8 cellular contexts compared by ENCODE assay signal in the genomic region with DNA sequence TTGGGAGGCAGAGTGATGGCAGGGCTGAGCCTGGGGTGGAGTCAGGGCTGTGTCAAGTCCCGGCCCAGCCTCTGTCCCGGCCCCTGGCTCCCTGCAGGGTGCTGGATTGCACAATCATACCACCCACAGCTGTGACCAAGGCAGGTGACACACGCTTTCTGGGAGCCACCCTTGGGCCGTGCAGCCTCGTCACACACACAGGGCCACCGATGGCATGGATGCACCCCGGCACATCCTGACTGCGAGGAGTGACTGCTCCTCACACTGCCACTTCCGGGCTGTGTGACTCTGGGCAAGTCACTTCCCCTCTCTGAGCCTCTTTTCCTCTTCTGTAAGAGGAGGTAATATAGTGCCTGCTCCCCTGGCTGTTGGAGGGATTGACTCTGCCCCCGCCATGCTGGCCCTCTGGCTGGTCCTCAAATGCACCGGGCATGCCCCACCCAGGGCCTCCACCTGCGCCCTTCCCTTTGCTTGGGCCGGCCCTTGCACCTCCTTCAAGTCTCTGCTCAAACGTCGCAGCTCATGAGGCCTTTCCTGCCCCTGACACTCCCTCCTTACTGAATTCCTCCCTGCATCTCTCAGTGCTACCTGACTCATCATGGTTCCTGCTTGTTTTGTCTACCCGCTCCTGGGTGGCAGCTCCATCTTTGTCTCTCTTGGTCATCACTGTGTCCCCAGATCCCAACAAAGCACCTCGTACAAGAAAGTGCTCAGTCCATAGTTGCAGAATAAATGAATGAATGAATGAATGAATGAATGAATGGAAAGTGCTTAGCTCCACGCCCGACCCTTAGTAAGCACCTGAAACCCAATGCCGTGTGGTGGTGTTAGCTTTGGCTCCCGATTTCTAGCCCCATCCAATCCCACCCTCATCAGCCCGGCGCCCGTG.
A peak's percentile ranks its signal among the peaks of the same experiment; 100 is the strongest.
DNase-seq lines count a peak whose midpoint lies in the region; ATAC-seq and TF ChIP-seq lines count a peak whose summit lies in the region.

No MANE protein-coding gene starts in this region.

- no peaks in the 10 kb centered on the region for H3K36me3 Mint-ChIP-seq in osteocyte (ENCODE audit: unreplicated experiment)

- DNase-seq in Caki2 (ENCODE audit: low read depth) (peak; percentile 58), NCI-H460 (ENCODE audit: extremely low read depth, low read depth) (peak; percentile 38), epithelial cell of prostate (ENCODE audit: low read depth, low spot score) (peak; percentile 45), osteocyte (ENCODE audit: extremely low spot score, unreplicated experiment) (no peak), middle frontal gyrus (ENCODE audit: extremely low spot score, low spot score) (no peak), posterior cingulate gyrus (no peak)
- no peak for DNase-seq in effector memory CD4-positive, alpha-beta T cell

- peak overlapping the region; percentile 92 for H3K27ac Mint-ChIP-seq in osteocyte (ENCODE audit: unreplicated experiment)

- H3K27ac ChIP-seq in epithelial cell of prostate = peak overlapping the region; percentile 49
- no peak overlapping the region for H3K27ac ChIP-seq in effector memory CD4-positive, alpha-beta T cell (ENCODE audit: insufficient read depth, low read length, poor library complexity, severe bottlenecking)

- no peak overlapping the region for H3K4me3 ChIP-seq in effector memory CD4-positive, alpha-beta T cell (ENCODE audit: insufficient read depth, low read depth, low read length, poor library complexity, severe bottlenecking)

- peaks cover 3% of the 10 kb centered on the region for H3K4me1 ChIP-seq in effector memory CD4-positive, alpha-beta T cell (ENCODE audit: control insufficient read depth, insufficient read depth, low read length, poor library complexity, severe bottlenecking)

- no peak for ATAC-seq in GM18502 (IDR thresholded peaks at IDR 0.05; ENCODE audit: poor library complexity, unreplicated experiment)

- H3K27me3 ChIP-seq in effector memory CD4-positive, alpha-beta T cell (replicated peaks; ENCODE audit: control insufficient read depth, insufficient read depth, low read length, poor library complexity, severe bottlenecking) = no peaks in the 10 kb centered on the region

- peaks cover 69% of the 10 kb centered on the region for H3K4me1 Mint-ChIP-seq in osteocyte (ENCODE audit: unreplicated experiment)

- H3K9me3 Mint-ChIP-seq in osteocyte (ENCODE audit: unreplicated experiment) = no peaks in the 10 kb centered on the region

- TF ChIP-seq CTCF in osteocyte (IDR thresholded peaks at IDR 0.05) = no peak

- peak overlapping the region; percentile 12 for H3K4me3 Mint-ChIP-seq in osteocyte (ENCODE audit: unreplicated experiment)

- H3K36me3 ChIP-seq in effector memory CD4-positive, alpha-beta T cell (ENCODE audit: control insufficient read depth, insufficient read depth, low read length) = no peaks in the 10 kb centered on the region

- intact Hi-C loops in posterior cingulate gyrus (cut with DNase I) = no loop called here

- no peaks in the 10 kb centered on the region for H3K9me3 ChIP-seq in effector memory CD4-positive, alpha-beta T cell (ENCODE audit: control insufficient read depth, low read length)

- in situ Hi-C loops in Caki2 (cut with HindIII; ENCODE audit: low pct_unique_long_range_greater_than_20kb, low sequenced_read_pairs) = loop anchor here (10.0 kb wide), 1 partner anchor 201 kb away; no protein-coding TSS in a partner anchor

- H3K27me3 Mint-ChIP-seq in osteocyte (ENCODE audit: unreplicated experiment) = no peaks in the 10 kb centered on the region

Comparison
In these comparisons a context has a peak if more than half of its experiments do, and no peak if none do; other contexts are left out.
1. DNase-seq: peak in Caki2 (single experiment), NCI-H460 (single experiment) and epithelial cell of prostate (single experiment); none in osteocyte (single experiment), effector memory CD4-positive, alpha-beta T cell (0 of 3), middle frontal gyrus (single experiment) and posterior cingulate gyrus (0 of 10).